Comparison of ENCODE assay signal across 21 cellular contexts in genomic region chr11:74729397-74729796, GRCh38. TPM values are rescaled to one million over a fixed set of nuclear protein-coding genes. Genes with fewer than 3 reads are reported as not detected.
A peak's percentile ranks its signal among the peaks of the same experiment; 100 is the strongest.
DNase-seq lines count a peak whose midpoint lies in the region; ATAC-seq, FAIRE-seq and TF ChIP-seq lines count a peak whose summit lies in the region.
"Had no signal": no experiment of that assay in that cellular context is flagged by ENCODE, and none has a peak within 500 bp of the region (broad histone marks: within the 10 kb centered on the region; RNA-seq: fewer than 3 reads in every experiment).

No MANE protein-coding gene starts in this region.

- H3K27me3 ChIP-seq in HepG2 (ENCODE audit: control insufficient read depth in 1 of 2, insufficient read depth in 2 of 2, low read length in 2 of 2) (peaks cover 2 to 78% of the 10 kb centered on the region in 2 experiments; a peak in 4 of 5 replicates), right lobe of liver (no peaks in the 10 kb centered on the region), rectal smooth muscle tissue (ENCODE audit: control insufficient read depth, insufficient read depth, low read length) (peaks cover 3% of the 10 kb centered on the region), stomach smooth muscle (ENCODE audit: control insufficient read depth in 1 of 2, insufficient read depth in 2 of 2, low read length in 2 of 2) (peaks cover 6 to 22% of the 10 kb centered on the region in 2 donors), gastrocnemius medialis (peaks cover 26 to 31% (median 26%) of the 10 kb centered on the region in 3 donors)

- in situ Hi-C loops in HepG2 (cut with HindIII; ENCODE audit: extremely low pct_ligation_motif_present, low pct_unique_long_range_greater_than_20kb), result no loop called here
- in situ Hi-C loops in gastrocnemius medialis (cut with MboI; ENCODE audit: low sequenced_read_pairs in 4 of 4), result loop anchor here in 2 of 4 donors (25.0 kb wide), 1 partner anchor 267 kb away; the partner anchor contains the start of gene KCNE3 (in 2 of the 2)

- POLR2A ChIA-PET in HepG2 (lab: Yijun Ruan, JAX) (no interaction called here), RWPE1 (lab: Yijun Ruan, JAX; ENCODE audit: low non-redundant PET) (no interaction called here)

- no peak overlapping the region for H2AFZ ChIP-seq in HepG2 (ENCODE audit: low read length)
- H2AFZ ChIP-seq: GM23338 had no signal

- no TSS peak for BruUV-seq in HepG2 (replicated peaks; lab: Mats Ljungman, UMichigan)

- H3K4me2 ChIP-seq in HepG2 (ENCODE audit: low read depth, low read length), result no peak overlapping the region

- H3K9me3 ChIP-seq in HepG2 (ENCODE audit: low read length), result no peaks in the 10 kb centered on the region
- H3K9me3 ChIP-seq in right lobe of liver, result no peaks in the 10 kb centered on the region
- H3K9me3 ChIP-seq in stomach smooth muscle (ENCODE audit: control insufficient read depth in 2 of 2, low read length in 2 of 2), result no peaks in the 10 kb centered on the region
- no peaks in the 10 kb centered on the region for H3K9me3 ChIP-seq in gastrocnemius medialis

- no peak overlapping the region for H3K9ac ChIP-seq in HepG2 (ENCODE audit: insufficient read depth, low read depth, low read length)
- H3K9ac ChIP-seq in rectal smooth muscle tissue (ENCODE audit: low read length), result no peak overlapping the region
- no peak overlapping the region for H3K9ac ChIP-seq in stomach smooth muscle (ENCODE audit: low read length in 2 of 2)

- intact Hi-C loops in HepG2 (cut with micrococcal nuclease; ENCODE audit: unreplicated experiment) (no loop called here), right lobe of liver (cut with DNase I) (loop anchor here (10.0 kb wide), 1 partner anchor 95 kb away; no protein-coding TSS in a partner anchor), gastrocnemius medialis (cut with DNase I; ENCODE audit: low total_unique reads) (loop anchor here (5.0 to 10.0 kb wide), 3 partner anchors 47 to 277 kb away; partner anchors contain the start of gene LIPT2)

- TF ChIP-seq RAD21 in HepG2 (CRISPR knock-in tag; IDR thresholded peaks at IDR 0.05), result no peak

- CTCF ChIA-PET in HepG2 (lab: Yijun Ruan, JAX; ENCODE audit: low intra/inter-chr PET ratio, low total read pairs) (no interaction called here), RWPE1 (lab: Yijun Ruan, JAX) (interaction anchor here (0.8 to 1.3 kb wide), 2 partner anchors 10 to 27 kb away, joined by 4 read pairs; no protein-coding TSS in a partner anchor)

- FAIRE-seq in HepG2 (lab: Jason Lieb, UNC), result no peak
- FAIRE-seq: GM12892 had no signal

- H3K4me1 ChIP-seq in HepG2 (ENCODE audit: insufficient read depth, low read length) (peaks cover 42% of the 10 kb centered on the region), right lobe of liver (peaks cover 0 to 4% (median 0%) of the 10 kb centered on the region in 4 donors), rectal smooth muscle tissue (ENCODE audit: control insufficient read depth, insufficient read depth, low read length) (peaks cover 13% of the 10 kb centered on the region), stomach smooth muscle (ENCODE audit: control insufficient read depth, insufficient read depth, low read length) (peaks cover 33% of the 10 kb centered on the region), gastrocnemius medialis (peaks cover 3 to 4% of the 10 kb centered on the region in 2 donors)

- no peak for TF ChIP-seq CTCF in HepG2 (CRISPR knock-in tag; IDR thresholded peaks at IDR 0.05)
- no peak for TF ChIP-seq CTCF in right lobe of liver (IDR thresholded peaks at IDR 0.05)
- TF ChIP-seq CTCF in RWPE1 (conservative IDR thresholded peaks at IDR 0.05; ENCODE audit: low read depth), result no peak
- no peak for TF ChIP-seq CTCF in gastrocnemius medialis (IDR thresholded peaks at IDR 0.05 in 4 of 5, conservative IDR thresholded peaks at IDR 0.05 in 1 of 5)

- TF ChIP-seq POLR2A in HepG2 (IDR thresholded peaks at IDR 0.05; ENCODE audit: insufficient read depth in 1 of 2, low read depth in 2 of 2, low read length in 2 of 2) (no peak), right lobe of liver (IDR thresholded peaks at IDR 0.05) (no peak), gastrocnemius medialis (IDR thresholded peaks at IDR 0.05) (no peak)

- TF ChIP-seq EP300 in HepG2 (IDR thresholded peaks at IDR 0.05; ENCODE audit: low read depth in 2 of 2, low read length in 2 of 2) (no peak), HepG2 (CRISPR knock-in tag; IDR thresholded peaks at IDR 0.05; ENCODE audit: borderline replicate concordance) (no peak)

- no peaks in the 10 kb centered on the region for H4K20me1 ChIP-seq in HepG2 (ENCODE audit: insufficient read depth, low read length)

- H3K36me3 ChIP-seq in HepG2 (replicated peaks in 1 of 2; ENCODE audit: control insufficient read depth in 1 of 2, insufficient read depth in 2 of 2, low read length in 2 of 2) (no peaks in the 10 kb centered on the region), right lobe of liver (no peaks in the 10 kb centered on the region), rectal smooth muscle tissue (ENCODE audit: control insufficient read depth, insufficient read depth, low read length) (no peaks in the 10 kb centered on the region), stomach smooth muscle (ENCODE audit: control insufficient read depth in 2 of 2, insufficient read depth in 2 of 2, low read length in 2 of 2) (no peaks in the 10 kb centered on the region), gastrocnemius medialis (no peaks in the 10 kb centered on the region)

- 14% methylated on average over 4 of the region's 4 CpGs for WGBS in HepG2 (ENCODE audit: low lambda C conversion rate)
- WGBS in right lobe of liver (ENCODE audit: insufficient coverage, low coverage, low lambda C conversion rate, missing lambda C conversion rate), result 86% methylated on average over 3 of the region's 4 CpGs

- ATAC-seq in HepG2 (no peak), right lobe of liver (no peak), GM21737 (IDR thresholded peaks at IDR 0.05; ENCODE audit: unreplicated experiment) (no peak), gastrocnemius medialis (no peak)
- ATAC-seq: GM23338, HCT116 had no signal

- H3K27ac ChIP-seq in HepG2 (ENCODE audit: extremely low read length, insufficient read depth, low read length), result no peak overlapping the region
- H3K27ac ChIP-seq in right lobe of liver, result no peak overlapping the region
- H3K27ac ChIP-seq in rectal smooth muscle tissue (ENCODE audit: low read depth, low read length), result peak overlapping the region; percentile 40
- H3K27ac ChIP-seq in stomach smooth muscle (ENCODE audit: low read length), result peak overlapping the region; percentile 2
- no peak overlapping the region for H3K27ac ChIP-seq in RWPE1
- H3K27ac ChIP-seq in gastrocnemius medialis, result no peak overlapping the region

- no peak overlapping the region for H3K4me3 ChIP-seq in HepG2 (replicated peaks in 1 of 3; ENCODE audit: insufficient read depth in 1 of 3, low read depth in 2 of 3, low read length in 3 of 3)
- no peak overlapping the region for H3K4me3 ChIP-seq in right lobe of liver
- H3K4me3 ChIP-seq in rectal smooth muscle tissue (ENCODE audit: low read length), result no peak overlapping the region
- no peak overlapping the region for H3K4me3 ChIP-seq in stomach smooth muscle (ENCODE audit: low read length in 2 of 2)
- no peak overlapping the region for H3K4me3 ChIP-seq in gastrocnemius medialis

- H3K79me2 ChIP-seq in HepG2 (ENCODE audit: insufficient read depth, low read length), result no peaks in the 10 kb centered on the region

- DNase-seq in HepG2 (ENCODE audit: low spot score) (no peak), right lobe of liver (no peak), RWPE1 (ENCODE audit: low spot score) (no peak), gastrocnemius medialis (no peak)
- DNase-seq: C1 segment of cervical spinal cord; Calu3; CD4-positive, alpha-beta memory T cell; COR-L47; DMS53; DMS79 treated with DMSO at 0.1 percent for 48 hours; H9 had no signal

RNA-seq across cellular contexts. Expression of gene CHRDL2, which starts 1.8 kb away (rescaled TPM):
- total RNA-seq in HepG2 (2016; rRNA removed; fragmentation: Illumina TruSeq; extraction: Trizol) (not detected in 2 replicates), right lobe of liver (10 to 100 TPM in 5 of 6 experiments, 1 to 10 TPM in 1; 2.9 to 41.4 (median 23.9) TPM), gastrocnemius medialis (under 1 TPM in 1 of 4 donors, not detected in 3; 0.20 TPM)
- not detected in 2 replicates for total RNA-seq in HepG2 (2016; cell fraction: cytosol; rRNA removed; fragmentation: Illumina TruSeq; extraction: Trizol; ENCODE audit: low read depth)
- not detected in 2 replicates for total RNA-seq in HepG2 (2016; cell fraction: insoluble cytoplasmic fraction; rRNA removed; fragmentation: Illumina TruSeq; extraction: Trizol)
- not detected in 2 replicates for total RNA-seq in HepG2 (2016; cell fraction: membrane; rRNA removed; fragmentation: Illumina TruSeq; extraction: Trizol)
- total RNA-seq in HepG2 (2016; cell fraction: nucleus; rRNA removed; fragmentation: Illumina TruSeq; extraction: Trizol), result not detected in 2 replicates
- polyA plus RNA-seq in HepG2 (2011; rRNA removed), result 0.04 TPM in 1 of 2 replicates, not detected in the other
- polyA plus RNA-seq in HepG2 (2011; cell fraction: cytosol; rRNA removed), result 0.07 TPM in 1 of 2 replicates, not detected in the other
- polyA plus RNA-seq in HepG2 (2011; cell fraction: nucleus; rRNA removed), result 0.16 and 0.34 TPM in 2 replicates
- polyA plus RNA-seq in HepG2 (2012), result 0.17 and 1.2 TPM in 2 replicates
- polyA plus RNA-seq in HepG2 (2016; cell fraction: cytosol; fragmentation: Illumina TruSeq; extraction: Trizol; ENCODE audit: low read depth), result 0.20 and 0.28 TPM in 2 replicates
- polyA plus RNA-seq in HepG2 (2016; cell fraction: insoluble cytoplasmic fraction; fragmentation: Illumina TruSeq; extraction: Trizol; ENCODE audit: low read depth), result 0.41 TPM in 1 of 2 replicates, not detected in the other
- 0.17 TPM in 1 of 2 replicates, not detected in the other for polyA plus RNA-seq in HepG2 (2016; cell fraction: membrane; fragmentation: Illumina TruSeq; extraction: Trizol; ENCODE audit: low read depth)
- 0.27 and 0.37 TPM in 2 replicates for polyA plus RNA-seq in HepG2 (2016; cell fraction: nucleus; fragmentation: Illumina TruSeq; extraction: Trizol; ENCODE audit: insufficient read depth, low read depth)
- 0.20 and 1.1 TPM in 2 replicates for polyA minus RNA-seq in HepG2 (2011; rRNA and poly(A)+ RNA removed; ENCODE audit: low replicate concordance)
- not detected in 2 replicates for polyA minus RNA-seq in HepG2 (2011; cell fraction: cytosol; rRNA and poly(A)+ RNA removed)
- not detected in 2 replicates for polyA minus RNA-seq in HepG2 (2011; cell fraction: nucleus; rRNA and poly(A)+ RNA removed)
- total RNA-seq: A172; Calu3; CD4-positive, alpha-beta memory T cell; Daoy; G401; H4 had no signal
- polyA plus RNA-seq: CD4-positive, alpha-beta memory T cell; GM23338 had no signal

RNA-seq across cellular contexts. Expression of gene RNF169, which starts 19.3 kb away (rescaled TPM):
- total RNA-seq in HepG2 (2016; rRNA removed; fragmentation: Illumina TruSeq; extraction: Trizol) (14.2 and 17.0 TPM in 2 replicates), right lobe of liver (1 to 10 TPM; 4.7 to 7.7 (median 6.8) TPM), gastrocnemius medialis (10 to 100 TPM; 17.1 to 25.2 (median 21.0) TPM)
- total RNA-seq in HepG2 (2016; cell fraction: cytosol; rRNA removed; fragmentation: Illumina TruSeq; extraction: Trizol; ENCODE audit: low read depth), result 1.6 and 1.9 TPM in 2 replicates
- total RNA-seq in HepG2 (2016; cell fraction: insoluble cytoplasmic fraction; rRNA removed; fragmentation: Illumina TruSeq; extraction: Trizol), result 14.0 and 15.8 TPM in 2 replicates
- total RNA-seq in HepG2 (2016; cell fraction: membrane; rRNA removed; fragmentation: Illumina TruSeq; extraction: Trizol), result 6.1 and 6.8 TPM in 2 replicates
- total RNA-seq in HepG2 (2016; cell fraction: nucleus; rRNA removed; fragmentation: Illumina TruSeq; extraction: Trizol), result 19.7 and 21.7 TPM in 2 replicates
- polyA plus RNA-seq in HepG2 (2011; rRNA removed), result 4.8 and 5.3 TPM in 2 replicates
- polyA plus RNA-seq in HepG2 (2011; cell fraction: cytosol; rRNA removed), result 2.3 and 3.3 TPM in 2 replicates
- 6.3 and 7.5 TPM in 2 replicates for polyA plus RNA-seq in HepG2 (2011; cell fraction: nucleus; rRNA removed)
- polyA plus RNA-seq in HepG2 (2012), result 5.4 and 6.4 TPM in 2 replicates
- 0.20 and 0.22 TPM in 2 replicates for polyA plus RNA-seq in HepG2 (2016; cell fraction: cytosol; fragmentation: Illumina TruSeq; extraction: Trizol; ENCODE audit: low read depth)
- 6.0 and 6.8 TPM in 2 replicates for polyA plus RNA-seq in HepG2 (2016; cell fraction: insoluble cytoplasmic fraction; fragmentation: Illumina TruSeq; extraction: Trizol; ENCODE audit: low read depth)
- polyA plus RNA-seq in HepG2 (2016; cell fraction: membrane; fragmentation: Illumina TruSeq; extraction: Trizol; ENCODE audit: low read depth), result 0.93 and 1.1 TPM in 2 replicates
- 13.1 and 13.4 TPM in 2 replicates for polyA plus RNA-seq in HepG2 (2016; cell fraction: nucleus; fragmentation: Illumina TruSeq; extraction: Trizol; ENCODE audit: insufficient read depth, low read depth)
- 15.7 and 33.2 TPM in 2 replicates for polyA minus RNA-seq in HepG2 (2011; rRNA and poly(A)+ RNA removed; ENCODE audit: low replicate concordance)
- polyA minus RNA-seq in HepG2 (2011; cell fraction: cytosol; rRNA and poly(A)+ RNA removed), result 12.7 and 13.5 TPM in 2 replicates
- 43.4 and 50.1 TPM in 2 replicates for polyA minus RNA-seq in HepG2 (2011; cell fraction: nucleus; rRNA and poly(A)+ RNA removed)

Comparison
In these comparisons a context has a peak if more than half of its experiments do, and no peak if none do; other contexts are left out.
1. H3K27ac ChIP-seq: peak in rectal smooth muscle tissue (single experiment) and stomach smooth muscle (single experiment); none in HepG2 (single experiment), right lobe of liver (0 of 3), RWPE1 (single experiment) and gastrocnemius medialis (0 of 4).